In the genomic region with DNA sequence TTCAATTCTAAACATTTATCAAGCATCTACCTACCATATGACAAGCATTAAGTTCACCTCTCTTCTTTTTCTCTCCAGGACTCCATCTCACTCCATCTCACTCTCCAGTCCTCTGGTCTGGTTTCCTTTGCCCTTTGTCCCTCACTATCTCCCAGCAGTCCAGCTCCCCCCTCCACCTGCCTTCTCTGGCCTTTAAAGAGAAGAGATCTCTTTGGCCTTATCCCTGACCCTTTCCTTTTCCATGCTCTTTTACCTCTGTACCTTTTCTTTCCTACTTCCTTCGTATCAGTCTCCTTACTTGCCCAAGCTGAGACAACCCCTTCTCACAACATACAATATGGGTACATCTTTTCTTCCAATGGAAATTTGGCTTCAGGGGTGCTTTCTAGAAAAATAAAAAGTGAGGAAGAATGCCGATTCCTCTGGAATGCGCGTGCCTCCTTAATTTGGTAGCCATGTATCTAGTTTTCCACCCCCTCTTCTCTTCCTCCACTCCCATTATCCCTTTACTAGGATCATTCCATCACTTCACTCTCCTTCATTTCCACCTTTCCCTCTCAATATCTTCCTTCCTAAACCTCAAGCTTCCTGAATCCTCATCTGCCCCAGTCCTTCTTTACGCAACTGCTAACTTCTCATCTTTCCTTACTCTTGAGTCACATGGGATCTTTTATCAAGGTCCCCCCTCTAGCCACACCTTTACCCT, we compare ENCODE assay signal across 8 cellular contexts. TPM values are rescaled to one million over a fixed set of nuclear protein-coding genes. Genes with fewer than 3 reads are reported as not detected.
DNase-seq lines count a peak whose midpoint lies in the region; ATAC-seq and TF ChIP-seq lines count a peak whose summit lies in the region.

No MANE protein-coding gene starts in this region.

- H3K9me3 ChIP-seq in left ventricle myocardium inferior (replicated peaks) (no peaks in the 10 kb centered on the region), stomach smooth muscle (ENCODE audit: control insufficient read depth in 2 of 2, low read length in 2 of 2) (no peaks in the 10 kb centered on the region)

- H3K4me3 ChIP-seq in left ventricle myocardium inferior: peak overlapping the region; percentile 93
- peak overlapping the region; percentile 83 to 98 for H3K4me3 ChIP-seq in stomach smooth muscle (ENCODE audit: low read length in 2 of 2)

- H3K4me1 ChIP-seq in left ventricle myocardium inferior: peaks cover 63% of the 10 kb centered on the region
- H3K4me1 ChIP-seq in stomach smooth muscle (ENCODE audit: control insufficient read depth, insufficient read depth, low read length): peaks cover 52% of the 10 kb centered on the region

- no peak for TF ChIP-seq CTCF in left ventricle myocardium inferior (IDR thresholded peaks at IDR 0.05; ENCODE audit: borderline replicate concordance)

- peak overlapping the region; percentile 98 for H3K27ac Mint-ChIP-seq in activated naive CD8-positive, alpha-beta T cell treated with anti-CD3 and anti-CD28 coated beads, Interleukin-2, amount 10 ng/mL, durations not matched to agents 7 days and 5 days
- H3K27ac Mint-ChIP-seq in immature natural killer cell: peak overlapping the region; percentile 94 to 100 (median 98)

- no peaks in the 10 kb centered on the region for H3K27me3 ChIP-seq in left ventricle myocardium inferior (ENCODE audit: low read depth)
- no peaks in the 10 kb centered on the region for H3K27me3 ChIP-seq in stomach smooth muscle (ENCODE audit: control insufficient read depth in 1 of 2, insufficient read depth in 2 of 2, low read length in 2 of 2)

- POLR2A ChIA-PET in activated naive CD8-positive, alpha-beta T cell treated with anti-CD3 and anti-CD28 coated beads, Interleukin-2, amount 10 ng/mL, durations not matched to agents 7 days and 5 days (lab: Charles Lee): interaction anchor here (0.8 to 2.6 kb wide), 7 partner anchors 14 to 205 kb away, joined by 3 to 20 read pairs (median 7); partner anchors contain the start of genes ATF6B, DXO, FKBPL and GPSM3

- H3K4me1 Mint-ChIP-seq in activated naive CD8-positive, alpha-beta T cell treated with anti-CD3 and anti-CD28 coated beads, Interleukin-2, amount 10 ng/mL, durations not matched to agents 7 days and 5 days: peaks cover 54% of the 10 kb centered on the region
- peaks cover 66 to 72% of the 10 kb centered on the region in 2 donors for H3K4me1 Mint-ChIP-seq in immature natural killer cell

- H3K9ac ChIP-seq in stomach smooth muscle (ENCODE audit: low read length in 2 of 2): peak overlapping the region; percentile 80 to 96

- no peaks in the 10 kb centered on the region for H3K9me3 Mint-ChIP-seq in activated naive CD8-positive, alpha-beta T cell treated with anti-CD3 and anti-CD28 coated beads, Interleukin-2, amount 10 ng/mL, durations not matched to agents 7 days and 5 days
- H3K9me3 Mint-ChIP-seq in immature natural killer cell: no peaks in the 10 kb centered on the region

- DNase-seq in left ventricle myocardium inferior (no peak), Right ventricle myocardium inferior (ENCODE audit: missing footprints) (no peak), immature natural killer cell (no peak), iPS-NIHi11 (ENCODE audit: low spot score) (no peak), left colon (no peak)
- DNase-seq in activated naive CD8-positive, alpha-beta T cell treated with anti-CD3 and anti-CD28 coated beads, Interleukin-2, amount 10 ng/mL, durations not matched to agents 7 days and 5 days: no peak
- DNase-seq in activated CD4-positive, CD25-positive, alpha-beta regulatory T cell treated with anti-CD3 and anti-CD28 coated beads, Interleukin-2, amount 50 U/mL, for 72 hours: no peak

- H3K27ac ChIP-seq in left ventricle myocardium inferior (replicated peaks) (peak overlapping the region; percentile 97), stomach smooth muscle (ENCODE audit: low read length) (peak overlapping the region; percentile 93)

- H3K36me3 ChIP-seq in left ventricle myocardium inferior (peaks cover 21% of the 10 kb centered on the region), stomach smooth muscle (ENCODE audit: control insufficient read depth in 2 of 2, insufficient read depth in 2 of 2, low read length in 2 of 2) (peaks cover 7 to 8% of the 10 kb centered on the region in 2 donors)

- peaks cover 18% of the 10 kb centered on the region for H3K36me3 Mint-ChIP-seq in activated naive CD8-positive, alpha-beta T cell treated with anti-CD3 and anti-CD28 coated beads, Interleukin-2, amount 10 ng/mL, durations not matched to agents 7 days and 5 days
- H3K36me3 Mint-ChIP-seq in immature natural killer cell: peaks cover 4 to 10% (median 6%) of the 10 kb centered on the region in 3 donors

- ATAC-seq in Right ventricle myocardium inferior (no peak), left colon (no peak)
- ATAC-seq in activated naive CD8-positive, alpha-beta T cell treated with anti-CD3 and anti-CD28 coated beads, Interleukin-2, amount 10 ng/mL, durations not matched to agents 7 days and 5 days (ENCODE audit: low read depth): no peak

- peak overlapping the region; percentile 97 for H3K4me3 Mint-ChIP-seq in activated naive CD8-positive, alpha-beta T cell treated with anti-CD3 and anti-CD28 coated beads, Interleukin-2, amount 10 ng/mL, durations not matched to agents 7 days and 5 days
- peak overlapping the region; percentile 85 to 99 (median 91) for H3K4me3 Mint-ChIP-seq in immature natural killer cell

- intact Hi-C loops in left ventricle myocardium inferior (cut with micrococcal nuclease): no loop called here
- intact Hi-C loops in Right ventricle myocardium inferior (cut with DNase I): loop anchor here (1.0 to 10.0 kb wide), 3 partner anchors 22 to 512 kb away; partner anchors contain the start of genes ATF6B, C6orf47, CSNK2B and GPANK1
- intact Hi-C loops in left colon (cut with DNase I, micrococcal nuclease): no loop called here

- no peaks in the 10 kb centered on the region for H3K27me3 Mint-ChIP-seq in activated naive CD8-positive, alpha-beta T cell treated with anti-CD3 and anti-CD28 coated beads, Interleukin-2, amount 10 ng/mL, durations not matched to agents 7 days and 5 days
- H3K27me3 Mint-ChIP-seq in immature natural killer cell (ENCODE audit: low read depth in 3 of 3): peaks cover 8 to 11% (median 9%) of the 10 kb centered on the region in 3 donors

RNA-seq across cellular contexts. Expression of gene AGPAT1, which starts 0.7 kb away (rescaled TPM):
- total RNA-seq in left ventricle myocardium inferior (43.0 TPM), Right ventricle myocardium inferior (48.2 TPM), left colon (10 to 100 TPM; 44.4 to 55.0 TPM)
- 10 to 100 TPM; 38.1 to 40.8 TPM for total RNA-seq in activated naive CD8-positive, alpha-beta T cell treated with anti-CD3 and anti-CD28 coated beads, Interleukin-2, amount 10 ng/mL, durations not matched to agents 7 days and 5 days
- polyA plus RNA-seq in immature natural killer cell: 10 to 100 TPM; 14.9 to 24.3 (median 17.2) TPM

RNA-seq across cellular contexts. Expression of gene RNF5, which starts 1.6 kb away (rescaled TPM):
- total RNA-seq in left ventricle myocardium inferior (76.0 TPM), Right ventricle myocardium inferior (97.5 TPM), left colon (100 to 1,000 TPM in 1 of 2 donors, 10 to 100 TPM in 1; 87.2 to 104 TPM)
- 10 to 100 TPM; 44.5 to 49.5 TPM for total RNA-seq in activated naive CD8-positive, alpha-beta T cell treated with anti-CD3 and anti-CD28 coated beads, Interleukin-2, amount 10 ng/mL, durations not matched to agents 7 days and 5 days
- 100 to 1,000 TPM; 126 to 190 (median 165) TPM for polyA plus RNA-seq in immature natural killer cell

RNA-seq across cellular contexts. Expression of gene AGER, which starts 7.4 kb away (rescaled TPM):
- 1.8 TPM for total RNA-seq in left ventricle myocardium inferior
- total RNA-seq in Right ventricle myocardium inferior: 2.0 TPM
- total RNA-seq in activated naive CD8-positive, alpha-beta T cell treated with anti-CD3 and anti-CD28 coated beads, Interleukin-2, amount 10 ng/mL, durations not matched to agents 7 days and 5 days: 10 to 100 TPM; 47.4 to 52.3 TPM
- under 1 TPM in 2 of 3 donors, not detected in 1; 0.25 to 0.57 TPM for polyA plus RNA-seq in immature natural killer cell
- 1 to 10 TPM; 4.4 TPM for total RNA-seq in left colon

RNA-seq across cellular contexts. Expression of gene EGFL8, which starts 12.2 kb away (rescaled TPM):
- 9.2 TPM for total RNA-seq in left ventricle myocardium inferior
- total RNA-seq in Right ventricle myocardium inferior: 7.8 TPM
- 10 to 100 TPM; 19.6 to 22.6 TPM for total RNA-seq in activated naive CD8-positive, alpha-beta T cell treated with anti-CD3 and anti-CD28 coated beads, Interleukin-2, amount 10 ng/mL, durations not matched to agents 7 days and 5 days
- polyA plus RNA-seq in immature natural killer cell: not detected
- total RNA-seq in left colon: 10 to 100 TPM; 13.7 to 19.9 TPM

RNA-seq across cellular contexts. Expression of gene PBX2, which starts 13.4 kb away (rescaled TPM):
- total RNA-seq in left ventricle myocardium inferior (36.5 TPM), Right ventricle myocardium inferior (42.9 TPM), left colon (10 to 100 TPM; 41.5 to 49.6 TPM)
- total RNA-seq in activated naive CD8-positive, alpha-beta T cell treated with anti-CD3 and anti-CD28 coated beads, Interleukin-2, amount 10 ng/mL, durations not matched to agents 7 days and 5 days: 100 to 1,000 TPM; 107 to 112 TPM
- polyA plus RNA-seq in immature natural killer cell: 1 to 10 TPM in 2 of 3 donors, under 1 TPM in 1; 0.31 to 2.4 (median 1.6) TPM

Comparison
In these comparisons a context has a peak if more than half of its experiments do, and no peak if none do; other contexts are left out.
1. RNA of gene AGER, which starts 7.4 kb away (total RNA-seq): 47.4 to 52.3 TPM in activated naive CD8-positive, alpha-beta T cell treated with anti-CD3 and anti-CD28 coated beads, Interleukin-2, amount 10 ng/mL, durations not matched to agents 7 days and 5 days; 4.4 TPM in left colon, 2.0 TPM in Right ventricle myocardium inferior (single experiment) and 1.8 TPM in left ventricle myocardium inferior (single experiment); every median in the first group is over 4 times any median in the second.